ENCODE assay signal across 25 cellular contexts in the genomic region with DNA sequence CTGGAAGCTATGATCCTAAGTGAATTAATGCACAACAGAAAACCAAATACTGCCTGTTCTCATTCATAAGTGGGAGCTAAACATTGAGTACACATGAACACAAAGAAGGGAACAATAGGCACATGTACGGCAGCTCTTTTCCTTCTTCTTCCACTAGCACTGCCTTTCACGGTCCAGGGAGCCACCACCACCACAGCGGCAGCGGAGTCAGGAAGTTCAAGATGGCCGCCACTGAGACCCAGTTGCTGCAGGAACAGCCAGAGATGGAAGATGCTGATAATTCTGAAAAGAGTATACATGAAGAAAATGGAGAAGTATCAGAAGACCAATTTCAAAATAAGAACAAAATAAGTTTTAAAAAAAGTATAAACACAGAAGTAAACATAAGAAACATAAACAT. TPM values are rescaled to one million over a fixed set of nuclear protein-coding genes. Genes with fewer than 3 reads are reported as not detected.
"Had no signal": no experiment of that assay in that cellular context is flagged by ENCODE, and none has a peak within 500 bp of the region (broad histone marks: within the 10 kb centered on the region; RNA-seq: fewer than 3 reads in every experiment).

No MANE protein-coding gene starts in this region.

- H3K27me3 ChIP-seq: esophagus muscularis mucosa, foreskin keratinocyte, gastroesophageal sphincter, heart left ventricle, hepatocyte, left lung, neural progenitor cell, right lobe of liver, suprapubic skin, thyroid gland, vagina had no signal

- H3K9me3 ChIP-seq: esophagus muscularis mucosa, gastroesophageal sphincter, left lung, right lobe of liver, suprapubic skin, thyroid gland, vagina had no signal

- H3K36me3 ChIP-seq: esophagus muscularis mucosa, gastroesophageal sphincter, heart left ventricle, left lung, neural progenitor cell, right lobe of liver, suprapubic skin, thyroid gland, vagina had no signal

- H3K79me2 ChIP-seq: hepatocyte, parathyroid adenoma had no signal

- FAIRE-seq: endothelial cell of umbilical vein, kidney had no signal

- H3K4me3 ChIP-seq: esophagus muscularis mucosa, gastroesophageal sphincter, heart left ventricle, hepatocyte, left lung, neural progenitor cell, right lobe of liver, suprapubic skin, thyroid gland, vagina had no signal

- ATAC-seq: gastroesophageal sphincter; heart left ventricle; left lung; naive thymus-derived CD4-positive, alpha-beta T cell; right lobe of liver; stimulated activated naive B cell treated with anti-CD40 and anti-IgM and Interleukin-4, amounts not matched to agents 10 μg/mL and 1 μg/mL and 100 μg/mL, for 72 hours; stimulated activated naive CD8-positive, alpha-beta T cell treated with anti-CD3 and anti-CD28 coated beads, Interleukin-15, amount 100 ng/mL, for 72 hours had no signal

- H3K27ac ChIP-seq: esophagus muscularis mucosa, foreskin keratinocyte, gastroesophageal sphincter, heart left ventricle, hepatocyte, left lung, neural progenitor cell, parathyroid adenoma, right lobe of liver, suprapubic skin, thyroid gland, vagina had no signal

- H2AFZ ChIP-seq: hepatocyte, neural progenitor cell, parathyroid adenoma had no signal

- DNase-seq: dermis blood vessel endothelial cell; effector memory CD4-positive, alpha-beta T cell; heart left ventricle; kidney; left lung; mesenchymal stem cell; midbrain; naive thymus-derived CD4-positive, alpha-beta T cell; right lobe of liver; small intestine; stimulated activated CD4-positive, alpha-beta T cell treated with anti-CD3 and anti-CD28 coated beads, Interleukin-15, amount 100 ng/mL, for 24 hours; stimulated activated CD4-positive, alpha-beta T cell treated with anti-CD3 and anti-CD28 coated beads, Interleukin-2, amount 100 ng/mL, for 48 hours; stimulated activated naive B cell treated with anti-CD40 and anti-IgM and Interleukin-4, amounts not matched to agents 10 μg/mL and 1 μg/mL and 100 μg/mL, for 72 hours; stimulated activated naive CD8-positive, alpha-beta T cell treated with anti-CD3 and anti-CD28 coated beads, Interleukin-15, amount 100 ng/mL, for 72 hours; thyroid gland; trophoblast cell had no signal

- H3K4me2 ChIP-seq: hepatocyte, neural progenitor cell had no signal

- H3K9ac ChIP-seq: neural progenitor cell, parathyroid adenoma had no signal

- H3K4me1 ChIP-seq: esophagus muscularis mucosa, gastroesophageal sphincter, heart left ventricle, neural progenitor cell, right lobe of liver, thyroid gland, vagina had no signal

RNA-seq across cellular contexts. Expression of a gene that starts 39.5 kb away (rescaled TPM):
- polyA plus RNA-seq: naive thymus-derived CD4-positive, alpha-beta T cell had no signal
